In the genomic region with DNA sequence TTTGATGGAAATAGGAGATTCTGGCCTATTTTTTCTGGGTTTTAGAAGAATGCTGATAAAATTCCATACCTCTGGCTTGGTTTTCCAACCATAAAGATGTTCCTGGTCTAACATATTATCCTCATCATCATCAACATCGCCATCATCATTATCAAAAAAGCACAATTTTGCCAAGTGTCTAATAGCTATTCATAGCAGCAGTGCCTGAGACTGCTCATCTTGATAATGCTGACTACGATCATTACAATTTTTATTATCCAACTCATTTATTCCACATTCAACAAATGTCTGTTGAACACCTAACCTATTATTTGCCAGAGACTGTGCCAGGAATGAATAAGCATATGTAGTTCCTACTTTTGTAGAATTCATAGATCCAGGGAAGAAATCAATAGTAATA, we compare ENCODE assay signal across 15 cellular contexts.
A peak's percentile ranks its signal among the peaks of the same experiment; 100 is the strongest.
DNase-seq lines count a peak whose midpoint lies in the region; ATAC-seq and TF ChIP-seq lines count a peak whose summit lies in the region.
"Had no signal": no experiment of that assay in that cellular context is flagged by ENCODE, and none has a peak within 500 bp of the region (broad histone marks: within the 10 kb centered on the region; RNA-seq: fewer than 3 reads in every experiment).

No MANE protein-coding gene starts in this region.

- POLR2A ChIA-PET in CD8-positive, alpha-beta memory T cell (lab: Charles Lee) = interaction anchor here (1.5 kb wide), 1 partner anchor 36 kb away, joined by 6 read pairs; no protein-coding TSS in a partner anchor

- intact Hi-C loops in psoas muscle (cut with DNase I) = no loop called here

- H3K4me1 Mint-ChIP-seq in CD8-positive, alpha-beta memory T cell = peaks cover 41 to 64% (median 52%) of the 10 kb centered on the region in 3 donors

- peaks cover 38% of the 10 kb centered on the region for H3K4me1 ChIP-seq in CD8-positive, alpha-beta memory T cell (ENCODE audit: insufficient read depth, low read length)
- peaks cover 8% of the 10 kb centered on the region for H3K4me1 ChIP-seq in hepatocyte (ENCODE audit: insufficient read depth)
- peaks cover 17% of the 10 kb centered on the region for H3K4me1 ChIP-seq in psoas muscle
- H3K4me1 ChIP-seq: HAP-1, Peyer's patch had no signal

- H3K79me2 ChIP-seq in hepatocyte = no peaks in the 10 kb centered on the region

- H3K4me3 Mint-ChIP-seq in CD8-positive, alpha-beta memory T cell = peak overlapping the region in 4 of 7 donors; percentile 2 to 23 (median 4)

- H3K27ac Mint-ChIP-seq in CD8-positive, alpha-beta memory T cell = peak overlapping the region in 1 of 8 donors; percentile 54

- H3K36me3 ChIP-seq in CD8-positive, alpha-beta memory T cell (ENCODE audit: insufficient read depth, low read length) = no peaks in the 10 kb centered on the region
- H3K36me3 ChIP-seq in hepatocyte (replicated peaks; ENCODE audit: insufficient read depth, low read depth) (no peaks in the 10 kb centered on the region), psoas muscle (ENCODE audit: insufficient read depth in 1 of 2, low read depth in 1 of 2) (no peaks in the 10 kb centered on the region)
- H3K36me3 ChIP-seq: HAP-1, Peyer's patch had no signal

- no peak for DNase-seq in CD8-positive, alpha-beta memory T cell
- DNase-seq in NCI-H226 = peak; percentile 13
- no peak for DNase-seq in hepatocyte (ENCODE audit: low spot score)
- DNase-seq in psoas muscle = no peak
- DNase-seq in cerebellar cortex (ENCODE audit: low spot score) = no peak
- DNase-seq in SW480 (ENCODE audit: low spot score) = no peak
- no peak for DNase-seq in NCI-H446 (lab: John Stamatoyannopoulos, UW)
- DNase-seq: ACHN, AML-193, IMR-90 had no signal

- H3K4me2 ChIP-seq in hepatocyte = peak overlapping the region; percentile 17

- CTCF ChIA-PET in CD8-positive, alpha-beta memory T cell (lab: Charles Lee) = interaction anchor here (0.7 to 0.9 kb wide), 3 partner anchors 15 to 219 kb away, joined by 3 read pairs; no protein-coding TSS in a partner anchor

- H3K4me3 ChIP-seq in CD8-positive, alpha-beta memory T cell (ENCODE audit: low read length) = no peak overlapping the region
- no peak overlapping the region for H3K4me3 ChIP-seq in hepatocyte
- peak overlapping the region; percentile 33 for H3K4me3 ChIP-seq in psoas muscle
- H3K4me3 ChIP-seq: HAP-1, Peyer's patch, SK-N-MC had no signal

- H3K9me3 Mint-ChIP-seq in CD8-positive, alpha-beta memory T cell = peaks cover 0 to 3% (median 0%) of the 10 kb centered on the region in 5 donors

- no peak for TF ChIP-seq CTCF in hepatocyte (IDR thresholded peaks at IDR 0.05; ENCODE audit: poor library complexity)
- TF ChIP-seq CTCF in psoas muscle (IDR thresholded peaks at IDR 0.05) = no peak

- 87% methylated on average over 2 of the region's 2 CpGs for WGBS in hepatocyte (ENCODE audit: low lambda C conversion rate, missing lambda C conversion rate)
- WGBS in psoas muscle, 3 donors = 31 to 55% (median 43%) methylated on average over 2 of the region's 2 CpGs

- H3K36me3 Mint-ChIP-seq in CD8-positive, alpha-beta memory T cell = peaks cover 0 to 15% (median 1%) of the 10 kb centered on the region in 3 donors
- H3K36me3 Mint-ChIP-seq: CD4-positive, alpha-beta memory T cell had no signal

- H2AFZ ChIP-seq in hepatocyte = no peak overlapping the region

- H3K9me2 ChIP-seq in hepatocyte (replicated peaks; ENCODE audit: insufficient read depth) = no peaks in the 10 kb centered on the region

- no peaks in the 10 kb centered on the region for H4K20me1 ChIP-seq in hepatocyte (ENCODE audit: insufficient read depth, poor library complexity, severe bottlenecking)

- ATAC-seq in psoas muscle = peak; percentile 34 to 81 (median 67)
- ATAC-seq in GM19463 (IDR thresholded peaks at IDR 0.05; ENCODE audit: unreplicated experiment) = no peak

- no peak overlapping the region for H3K27ac ChIP-seq in CD8-positive, alpha-beta memory T cell (ENCODE audit: low read depth, low read length)
- H3K27ac ChIP-seq in hepatocyte (no peak overlapping the region), psoas muscle (peak overlapping the region; percentile 72)
- H3K27ac ChIP-seq: Peyer's patch, SK-N-MC had no signal

- no peaks in the 10 kb centered on the region for H3K27me3 ChIP-seq in CD8-positive, alpha-beta memory T cell (ENCODE audit: insufficient read depth, low read length, poor library complexity, severe bottlenecking)
- H3K27me3 ChIP-seq in hepatocyte = no peaks in the 10 kb centered on the region
- no peaks in the 10 kb centered on the region for H3K27me3 ChIP-seq in psoas muscle (ENCODE audit: insufficient read depth in 3 of 3, low read length in 2 of 3)
- H3K27me3 ChIP-seq: Peyer's patch had no signal

- peaks cover 0 to 1% of the 10 kb centered on the region in 2 donors for H3K27me3 Mint-ChIP-seq in CD8-positive, alpha-beta memory T cell
- H3K27me3 Mint-ChIP-seq: CD4-positive, alpha-beta memory T cell had no signal

- H3K9me3 ChIP-seq in CD8-positive, alpha-beta memory T cell (ENCODE audit: low read length) = no peaks in the 10 kb centered on the region
- no peaks in the 10 kb centered on the region for H3K9me3 ChIP-seq in hepatocyte (ENCODE audit: low read depth)
- H3K9me3 ChIP-seq in psoas muscle = no peaks in the 10 kb centered on the region
- H3K9me3 ChIP-seq: HAP-1, Peyer's patch had no signal
